ENCODE assay signal across 8 cellular contexts in the genomic region with DNA sequence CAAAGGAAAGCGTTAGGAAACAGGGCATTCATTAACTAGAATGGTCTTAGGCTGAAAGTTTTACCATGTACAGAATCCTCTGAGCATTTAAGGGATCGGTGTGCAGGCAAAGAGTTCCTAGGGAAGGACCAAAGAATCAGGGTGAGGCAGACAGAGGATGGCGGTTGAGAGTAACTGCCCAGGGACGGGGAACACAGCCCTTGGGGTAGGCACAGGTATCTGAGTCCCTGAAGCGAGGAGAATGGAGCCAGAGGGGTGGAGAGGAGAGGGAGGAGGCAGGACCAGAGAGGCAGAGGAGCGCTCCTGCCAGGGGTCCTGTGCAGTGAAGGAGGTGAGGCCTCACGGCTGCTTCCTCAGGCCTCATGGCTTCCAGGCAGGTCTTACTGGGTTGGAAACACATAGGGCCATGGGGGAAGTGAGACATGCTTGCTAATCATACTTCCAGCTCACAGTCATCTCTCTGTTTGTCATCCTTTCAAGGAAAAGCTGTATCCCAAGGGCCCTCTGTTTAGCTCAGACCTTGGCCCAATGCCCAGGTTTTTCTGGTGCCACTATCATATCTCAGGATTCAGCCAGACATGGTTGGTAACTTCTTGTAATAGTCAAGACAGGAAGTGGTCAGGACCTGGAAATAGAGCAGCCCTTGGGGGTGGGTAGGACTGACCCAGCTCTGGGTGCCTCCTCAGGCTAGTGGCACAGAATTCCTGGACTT. TPM values are rescaled to one million over a fixed set of nuclear protein-coding genes. Genes with fewer than 3 reads are reported as not detected.
DNase-seq lines count a peak whose midpoint lies in the region; ATAC-seq and TF ChIP-seq lines count a peak whose summit lies in the region.

No MANE protein-coding gene starts in this region.

- H3K9me3 ChIP-seq in stomach smooth muscle (ENCODE audit: control insufficient read depth in 2 of 2, low read length in 2 of 2): no peaks in the 10 kb centered on the region

- DNase-seq in GF-D8 (lab: John Stamatoyannopoulos, UW): peak; percentile 87
- peak; percentile 72 for DNase-seq in NCI-H2029 treated with DMSO at 0.1 percent for 48 hours (lab: John Stamatoyannopoulos, UW)
- peak; percentile 92 for DNase-seq in astrocyte of the hippocampus (ENCODE audit: low read depth, low spot score)
- DNase-seq in kidney epithelial cell (ENCODE audit: low read depth): peak; percentile 100
- DNase-seq in activated naive CD8-positive, alpha-beta T cell treated with anti-CD3 and anti-CD28 coated beads, Interleukin-2, amount 50 U/mL, for 24 hours: no peak

- no peak overlapping the region for H3K27ac Mint-ChIP-seq in activated naive CD8-positive, alpha-beta T cell treated with anti-CD3 and anti-CD28 coated beads, Interleukin-2, amount 50 U/mL, for 24 hours

- H3K9me3 Mint-ChIP-seq in activated naive CD8-positive, alpha-beta T cell treated with anti-CD3 and anti-CD28 coated beads, Interleukin-2, amount 50 U/mL, for 24 hours: no peaks in the 10 kb centered on the region

- H3K4me1 Mint-ChIP-seq in activated naive CD8-positive, alpha-beta T cell treated with anti-CD3 and anti-CD28 coated beads, Interleukin-2, amount 50 U/mL, for 24 hours: peaks cover 8% of the 10 kb centered on the region

- H3K4me1 ChIP-seq in stomach smooth muscle (ENCODE audit: control insufficient read depth, insufficient read depth, low read length): peaks cover 10% of the 10 kb centered on the region

- H3K4me3 ChIP-seq in kidney epithelial cell (ENCODE audit: low read depth, low read length) (no peak overlapping the region), stomach smooth muscle (ENCODE audit: low read length in 2 of 2) (no peak overlapping the region)

- H3K36me3 Mint-ChIP-seq in activated naive CD8-positive, alpha-beta T cell treated with anti-CD3 and anti-CD28 coated beads, Interleukin-2, amount 50 U/mL, for 24 hours (ENCODE audit: low read depth): no peaks in the 10 kb centered on the region

- ATAC-seq in GM21447 (IDR thresholded peaks at IDR 0.05; ENCODE audit: unreplicated experiment): no peak
- no peak for ATAC-seq in HG02973 (IDR thresholded peaks at IDR 0.05; ENCODE audit: unreplicated experiment)
- ATAC-seq in activated naive CD8-positive, alpha-beta T cell treated with anti-CD3 and anti-CD28 coated beads, Interleukin-2, amount 50 U/mL, for 24 hours: no peak

- TF ChIP-seq CTCF in kidney epithelial cell (IDR thresholded peaks at IDR 0.05; ENCODE audit: insufficient read depth, low read length, poor library complexity, severe bottlenecking): no peak

- no peak overlapping the region for H3K4me3 Mint-ChIP-seq in activated naive CD8-positive, alpha-beta T cell treated with anti-CD3 and anti-CD28 coated beads, Interleukin-2, amount 50 U/mL, for 24 hours

- peak overlapping the region in 1 of 2 donors; percentile 21 for H3K9ac ChIP-seq in stomach smooth muscle (ENCODE audit: low read length in 2 of 2)

- H3K27me3 Mint-ChIP-seq in activated naive CD8-positive, alpha-beta T cell treated with anti-CD3 and anti-CD28 coated beads, Interleukin-2, amount 50 U/mL, for 24 hours: peaks cover 7% of the 10 kb centered on the region

- H3K36me3 ChIP-seq in kidney epithelial cell (ENCODE audit: control insufficient read depth, insufficient read depth, low read length) (peaks cover 1% of the 10 kb centered on the region), stomach smooth muscle (ENCODE audit: control insufficient read depth in 2 of 2, insufficient read depth in 2 of 2, low read length in 2 of 2) (no peaks in the 10 kb centered on the region)

- H3K27me3 ChIP-seq in kidney epithelial cell (ENCODE audit: control insufficient read depth, insufficient read depth, low read length) (no peaks in the 10 kb centered on the region), stomach smooth muscle (ENCODE audit: control insufficient read depth in 1 of 2, insufficient read depth in 2 of 2, low read length in 2 of 2) (no peaks in the 10 kb centered on the region)

- H3K27ac ChIP-seq in stomach smooth muscle (ENCODE audit: low read length): peak overlapping the region; percentile 60

RNA-seq across cellular contexts. Expression of gene ITGB3, which starts 13.8 kb away (rescaled TPM):
- total RNA-seq in kidney epithelial cell: 174 and 183 TPM in 2 replicates

RNA-seq across cellular contexts. Expression of gene MYL4, which starts 30.7 kb away (rescaled TPM):
- total RNA-seq in kidney epithelial cell: not detected in 2 replicates

RNA-seq across cellular contexts. Expression of gene CDC27, which starts 50.7 kb away (rescaled TPM):
- total RNA-seq in kidney epithelial cell: 56.1 and 62.7 TPM in 2 replicates
